Comparison of ENCODE assay signal across 1 cellular context in the genomic region with DNA sequence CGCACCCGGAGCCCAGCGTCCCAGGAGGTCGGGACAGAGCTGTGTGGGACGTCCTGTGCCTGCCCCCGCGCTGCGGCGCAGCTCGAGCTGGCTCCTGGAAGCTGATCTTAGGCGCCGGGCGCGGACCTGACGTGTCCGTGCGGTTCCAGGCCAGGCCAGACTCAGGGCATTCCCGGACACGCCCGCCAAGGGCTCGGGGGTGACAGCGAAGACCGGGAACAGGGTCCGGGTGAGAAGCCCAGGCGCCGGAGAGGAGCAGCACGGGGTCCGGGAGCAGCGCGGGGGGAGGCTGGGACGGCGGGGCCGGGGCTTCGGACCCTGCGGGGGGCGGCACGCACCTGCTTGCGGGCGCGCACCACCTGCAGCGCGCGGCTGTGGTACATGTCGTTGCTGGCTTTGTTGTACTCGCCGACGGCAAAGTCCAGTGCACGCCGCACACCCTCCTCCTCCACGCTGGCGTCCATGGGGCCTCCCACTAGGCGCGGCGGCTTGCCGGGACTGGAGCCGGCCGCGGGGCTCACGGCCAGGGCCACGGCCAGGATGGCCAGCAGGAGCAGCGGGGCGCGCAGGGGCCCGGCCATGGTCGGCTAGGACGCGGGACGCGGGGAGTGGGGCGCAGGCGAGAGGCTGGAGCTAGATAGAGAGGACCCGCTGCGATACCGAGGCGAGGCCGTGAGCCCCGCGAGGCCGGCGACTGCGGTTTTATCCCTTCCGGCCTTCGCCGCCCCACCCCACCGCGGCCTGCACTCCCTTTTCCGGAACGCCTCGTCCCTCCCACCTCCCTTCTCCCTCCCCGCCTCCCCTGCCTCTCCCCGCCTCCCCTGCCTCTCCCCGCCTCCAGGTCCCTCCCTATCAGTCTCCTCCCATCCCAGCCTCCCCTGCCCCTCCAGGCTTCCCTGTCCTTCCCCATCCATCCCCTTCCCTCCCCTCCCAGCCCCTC.
TF ChIP-seq lines count a peak whose summit lies in the region.

A gene with protein sequence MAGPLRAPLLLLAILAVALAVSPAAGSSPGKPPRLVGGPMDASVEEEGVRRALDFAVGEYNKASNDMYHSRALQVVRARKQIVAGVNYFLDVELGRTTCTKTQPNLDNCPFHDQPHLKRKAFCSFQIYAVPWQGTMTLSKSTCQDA (minus strand): TSS at position 674 of the 940 bp plus-strand sequence. CDS start 93 bp downstream, at position 581.

TF ChIP-seq in IMR-90, 13 proteins besides CTCF, POLR2A, EP300 and RAD21:
- TF ChIP-seq BHLHE40 (IDR thresholded peaks at IDR 0.05; ENCODE audit: low read depth, low read length) = no peak
- peak; percentile 61 for TF ChIP-seq MAZ (IDR thresholded peaks at IDR 0.05; ENCODE audit: borderline replicate concordance, low read depth, low read length)
- TF ChIP-seq MXI1 (IDR thresholded peaks at IDR 0.05; ENCODE audit: borderline replicate concordance, low read depth, low read length) = peak; percentile 72
- no peak for TF ChIP-seq NFE2L2 (IDR thresholded peaks at IDR 0.05; ENCODE audit: low read depth, low read length)
- TF ChIP-seq RFX5 (IDR thresholded peaks at IDR 0.05; ENCODE audit: low read depth, low read length) = no peak
